In genomic region chr2:217723078-217723477, GRCh38 we compare ENCODE assay signal across 25 cellular contexts.
DNase-seq lines count a peak whose midpoint lies in the region; ATAC-seq and TF ChIP-seq lines count a peak whose summit lies in the region.
"Had no signal": no experiment of that assay in that cellular context is flagged by ENCODE, and none has a peak within 500 bp of the region (broad histone marks: within the 10 kb centered on the region; RNA-seq: fewer than 3 reads in every experiment).

No MANE protein-coding gene starts in this region.

- H3K4me3 ChIP-seq in left ventricle myocardium inferior (no peak overlapping the region), subcutaneous abdominal adipose tissue (ENCODE audit: low read depth in 1 of 5, low read length in 5 of 5) (no peak overlapping the region)
- H3K4me3 ChIP-seq: dorsolateral prefrontal cortex, gastroesophageal sphincter, pancreas, right lobe of liver, SK-N-MC, suprapubic skin had no signal

- peak; percentile 41 for ATAC-seq in left ventricle myocardium superior
- ATAC-seq: gastroesophageal sphincter, pancreas, right lobe of liver had no signal

- no peak for TF ChIP-seq CTCF in left ventricle myocardium inferior (IDR thresholded peaks at IDR 0.05; ENCODE audit: borderline replicate concordance)

- DNase-seq in left ventricle myocardium superior (no peak), left ventricle myocardium inferior (no peak), amniotic stem cell (lab: John Stamatoyannopoulos, UW) (peak; percentile 79), iris pigment epithelial cell (ENCODE audit: low read depth) (peak; percentile 78), RKO (ENCODE audit: low spot score) (no peak), T-helper 9 cell (no peak), anterior cingulate cortex (lab: John Stamatoyannopoulos, UW) (no peak)
- DNase-seq: activated CD4-positive, alpha-beta memory T cell treated with anti-CD3 and anti-CD28 coated beads for 36 hours; activated gamma-delta T cell; caudate nucleus; CD4-positive, CD25-positive, alpha-beta regulatory T cell; dorsolateral prefrontal cortex; KG1; kidney; MV-4-11; NCI-H1694 treated with DMSO at 0.1 percent for 48 hours; NCI-H526 treated with DMSO at 0.1 percent for 48 hours; pancreas had no signal

- H3K27ac ChIP-seq in left ventricle myocardium inferior (replicated peaks) (no peak overlapping the region), subcutaneous abdominal adipose tissue (ENCODE audit: low read depth, low read length) (peak overlapping the region; percentile 58)
- H3K27ac ChIP-seq: dorsolateral prefrontal cortex, epithelial cell of prostate, gastroesophageal sphincter, pancreas, right lobe of liver, RWPE1, SK-N-MC, suprapubic skin had no signal

- H3K9ac ChIP-seq in subcutaneous abdominal adipose tissue (ENCODE audit: low read length in 5 of 5) = peak overlapping the region in 1 of 5 donors; percentile 19

- peaks cover 13% of the 10 kb centered on the region for H3K4me1 ChIP-seq in left ventricle myocardium inferior
- H3K4me1 ChIP-seq in subcutaneous abdominal adipose tissue (ENCODE audit: control insufficient read depth in 5 of 5, insufficient read depth in 5 of 5, low read length in 5 of 5) = no peaks in the 10 kb centered on the region
- H3K4me1 ChIP-seq: gastroesophageal sphincter, pancreas, right lobe of liver, suprapubic skin had no signal

- H3K27me3 ChIP-seq in left ventricle myocardium inferior (ENCODE audit: low read depth) (no peaks in the 10 kb centered on the region), subcutaneous abdominal adipose tissue (ENCODE audit: control insufficient read depth in 5 of 5, insufficient read depth in 4 of 5, low read length in 5 of 5) (no peaks in the 10 kb centered on the region)
- H3K27me3 ChIP-seq: dorsolateral prefrontal cortex, gastroesophageal sphincter, pancreas, right lobe of liver, suprapubic skin had no signal

- intact Hi-C loops in left ventricle myocardium superior (cut with micrococcal nuclease) (no loop called here), left ventricle myocardium inferior (cut with micrococcal nuclease) (no loop called here)

- H3K36me3 ChIP-seq in left ventricle myocardium inferior (no peaks in the 10 kb centered on the region), subcutaneous abdominal adipose tissue (ENCODE audit: control insufficient read depth in 5 of 5, insufficient read depth in 5 of 5, low read length in 5 of 5) (peaks cover 0 to 24% (median 20%) of the 10 kb centered on the region in 5 donors)
- H3K36me3 ChIP-seq: pancreas, right lobe of liver, suprapubic skin had no signal

- H3K9me3 ChIP-seq in left ventricle myocardium inferior (replicated peaks) (peaks cover 9% of the 10 kb centered on the region), subcutaneous abdominal adipose tissue (ENCODE audit: control insufficient read depth in 5 of 5, low read length in 5 of 5) (peaks cover 0 to 5% (median 2%) of the 10 kb centered on the region in 5 donors)
- H3K9me3 ChIP-seq: pancreas, right lobe of liver, suprapubic skin had no signal

Comparison
In these comparisons a context has a peak if more than half of its experiments do, and no peak if none do; other contexts are left out.
1. DNase-seq: peak in amniotic stem cell (single experiment) and iris pigment epithelial cell (single experiment); none in left ventricle myocardium superior (single experiment), left ventricle myocardium inferior (single experiment), RKO (single experiment), T-helper 9 cell (single experiment) and anterior cingulate cortex (0 of 58).